ENCODE assay signal across 14 cellular contexts in the genomic region with DNA sequence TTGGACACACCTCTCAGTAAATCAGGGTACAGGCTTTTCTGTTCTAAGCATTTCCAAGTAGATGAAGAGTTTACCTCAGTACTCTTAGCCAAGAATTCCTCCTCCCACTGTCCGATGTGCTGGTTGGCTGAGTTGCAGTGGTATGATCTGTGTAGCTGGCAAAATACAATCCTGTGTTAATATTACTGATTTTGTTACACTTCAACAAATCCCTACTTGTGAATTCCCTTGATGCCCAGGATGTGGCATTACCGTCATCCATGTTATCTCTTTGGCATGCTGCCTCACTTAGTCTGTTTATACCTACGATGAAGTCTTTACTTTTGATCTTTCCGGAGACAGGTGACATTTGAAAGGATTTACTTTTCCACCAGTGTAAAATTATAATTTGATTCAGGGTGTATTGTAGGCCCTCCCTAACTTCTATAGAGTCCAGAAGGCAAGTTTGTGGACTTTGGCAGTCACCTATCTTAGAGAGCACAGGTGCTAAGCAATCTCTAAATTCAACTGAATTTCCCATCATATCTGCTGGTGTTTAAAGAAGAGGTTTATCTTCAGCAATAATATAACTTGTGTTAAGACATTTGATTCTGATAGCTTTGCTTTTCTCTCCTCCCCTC. TPM values are rescaled to one million over a fixed set of nuclear protein-coding genes. Genes with fewer than 3 reads are reported as not detected.
A peak's percentile ranks its signal among the peaks of the same experiment; 100 is the strongest.
DNase-seq lines count a peak whose midpoint lies in the region; ATAC-seq and FAIRE-seq lines count a peak whose summit lies in the region.
"Had no signal": no experiment of that assay in that cellular context is flagged by ENCODE, and none has a peak within 500 bp of the region (broad histone marks: within the 10 kb centered on the region; RNA-seq: fewer than 3 reads in every experiment).

No MANE protein-coding gene starts in this region.

- H3K4me1 Mint-ChIP-seq in activated naive CD4-positive, alpha-beta T cell treated with anti-CD3 and anti-CD28 coated beads, Interleukin-2, amount 50 U/mL, for 24 hours = peaks cover 26% of the 10 kb centered on the region
- peaks cover 19% of the 10 kb centered on the region for H3K4me1 Mint-ChIP-seq in activated naive CD4-positive, alpha-beta T cell treated with anti-CD3 and anti-CD28 coated beads for 36 hours (ENCODE audit: low read depth)

- peak overlapping the region; percentile 63 for H3K4me3 ChIP-seq in adipocyte (ENCODE audit: low read length)
- H3K4me3 ChIP-seq in skeletal muscle satellite cell (ENCODE audit: low read length) = no peak overlapping the region
- H3K4me3 ChIP-seq: ovary had no signal

- H3K36me3 Mint-ChIP-seq in activated naive CD4-positive, alpha-beta T cell treated with anti-CD3 and anti-CD28 coated beads, Interleukin-2, amount 50 U/mL, for 24 hours = no peaks in the 10 kb centered on the region
- H3K36me3 Mint-ChIP-seq in activated naive CD4-positive, alpha-beta T cell treated with anti-CD3 and anti-CD28 coated beads for 36 hours (ENCODE audit: low read depth) = no peaks in the 10 kb centered on the region

- H3K4me1 ChIP-seq in adipocyte (ENCODE audit: control insufficient read depth, insufficient read depth, low read length) = peaks cover 8% of the 10 kb centered on the region
- H3K4me1 ChIP-seq in skeletal muscle satellite cell (ENCODE audit: control insufficient read depth, insufficient read depth, low read length) = no peaks in the 10 kb centered on the region

- peak overlapping the region; percentile 14 for H3K27ac Mint-ChIP-seq in activated naive CD4-positive, alpha-beta T cell treated with anti-CD3 and anti-CD28 coated beads, Interleukin-2, amount 50 U/mL, for 24 hours
- no peak overlapping the region for H3K27ac Mint-ChIP-seq in activated naive CD4-positive, alpha-beta T cell treated with anti-CD3 and anti-CD28 coated beads for 36 hours

- H3K36me3 ChIP-seq in adipocyte (ENCODE audit: control insufficient read depth, insufficient read depth, low read length, severe bottlenecking) (no peaks in the 10 kb centered on the region), skeletal muscle satellite cell (ENCODE audit: insufficient read depth, low read length) (no peaks in the 10 kb centered on the region)
- H3K36me3 ChIP-seq: gastrocnemius medialis, ovary had no signal

- no peaks in the 10 kb centered on the region for H3K27me3 Mint-ChIP-seq in activated naive CD4-positive, alpha-beta T cell treated with anti-CD3 and anti-CD28 coated beads, Interleukin-2, amount 50 U/mL, for 24 hours
- H3K27me3 Mint-ChIP-seq in activated naive CD4-positive, alpha-beta T cell treated with anti-CD3 and anti-CD28 coated beads for 36 hours (ENCODE audit: low read depth) = no peaks in the 10 kb centered on the region

- FAIRE-seq in frontal cortex (lab: Jason Lieb, UNC) = no peak

- intact Hi-C loops in activated naive CD4-positive, alpha-beta T cell treated with anti-CD3 and anti-CD28 coated beads for 36 hours (cut with micrococcal nuclease) = loop anchor here (1.0 to 5.0 kb wide), 4 partner anchors 94 to 786 kb away; no protein-coding TSS in a partner anchor

- no peaks in the 10 kb centered on the region for H3K9me3 Mint-ChIP-seq in activated naive CD4-positive, alpha-beta T cell treated with anti-CD3 and anti-CD28 coated beads, Interleukin-2, amount 50 U/mL, for 24 hours
- no peaks in the 10 kb centered on the region for H3K9me3 Mint-ChIP-seq in activated naive CD4-positive, alpha-beta T cell treated with anti-CD3 and anti-CD28 coated beads for 36 hours

- H3K9ac ChIP-seq in adipocyte (ENCODE audit: low read length) (no peak overlapping the region), skeletal muscle satellite cell (ENCODE audit: low read depth, low read length) (no peak overlapping the region)

- H3K27me3 ChIP-seq in adipocyte (replicated peaks; ENCODE audit: control insufficient read depth, insufficient read depth, low read length) (no peaks in the 10 kb centered on the region), skeletal muscle satellite cell (ENCODE audit: control insufficient read depth, insufficient read depth, low read length) (no peaks in the 10 kb centered on the region)
- H3K27me3 ChIP-seq: gastrocnemius medialis, ovary had no signal

- peak overlapping the region; percentile 56 for H3K4me2 ChIP-seq in skeletal muscle satellite cell (ENCODE audit: low read length)

- H3K4me3 Mint-ChIP-seq in activated naive CD4-positive, alpha-beta T cell treated with anti-CD3 and anti-CD28 coated beads, Interleukin-2, amount 50 U/mL, for 24 hours = peak overlapping the region; percentile 58
- H3K4me3 Mint-ChIP-seq in activated naive CD4-positive, alpha-beta T cell treated with anti-CD3 and anti-CD28 coated beads for 36 hours = no peak overlapping the region

- CTCF ChIA-PET in activated naive CD4-positive, alpha-beta T cell treated with anti-CD3 and anti-CD28 coated beads for 36 hours (lab: Charles Lee) = interaction anchor here (0.8 to 2.0 kb wide), 5 partner anchors 10 to 137 kb away, joined by 3 to 7 read pairs (median 4); a partner anchor contains a TSS

- DNase-seq in activated naive CD4-positive, alpha-beta T cell treated with anti-CD3 and anti-CD28 coated beads for 36 hours = no peak
- no peak for DNase-seq in adipocyte (ENCODE audit: low read depth)
- peak; percentile 22 for DNase-seq in iris pigment epithelial cell (ENCODE audit: low read depth)
- no peak for DNase-seq in NCI-H1092 (lab: John Stamatoyannopoulos, UW)
- DNase-seq in frontal cortex (ENCODE audit: low spot score in 2 of 2) = no peak

- H3K9me3 ChIP-seq in adipocyte (ENCODE audit: control insufficient read depth, low read length) (no peaks in the 10 kb centered on the region), skeletal muscle satellite cell (replicated peaks; ENCODE audit: low read length) (no peaks in the 10 kb centered on the region)
- H3K9me3 ChIP-seq: gastrocnemius medialis, ovary had no signal

- ATAC-seq in HG02840 (IDR thresholded peaks at IDR 0.05; ENCODE audit: low FRiP score, unreplicated experiment) = no peak

RNA-seq across cellular contexts. Expression of a gene that starts 10.1 kb away (rescaled TPM):
- not detected for total RNA-seq in activated naive CD4-positive, alpha-beta T cell treated with anti-CD3 and anti-CD28 coated beads for 36 hours
- total RNA-seq in skeletal muscle satellite cell (2012; rRNA removed) = not detected in 2 replicates
- total RNA-seq in frontal cortex = not detected
- total RNA-seq: gastrocnemius medialis; M059J; OCI-LY7; ovary; T-helper 2 cell treated with Interferon-gamma antibody and Interleukin-4, amounts not matched to agents 100 ng/mL and 5 ng/mL, for 36 hours; urinary bladder had no signal

RNA-seq across cellular contexts. Expression of a gene that starts 11.6 kb away (rescaled TPM):
- 10 to 100 TPM; 14.2 to 21.4 TPM for total RNA-seq in activated naive CD4-positive, alpha-beta T cell treated with anti-CD3 and anti-CD28 coated beads for 36 hours
- total RNA-seq in skeletal muscle satellite cell (2012; rRNA removed) = 9.2 and 16.5 TPM in 2 replicates
- 102 TPM for total RNA-seq in frontal cortex
- total RNA-seq: OCI-LY7 had no signal
